Comparison of ENCODE assay signal across 8 cellular contexts in genomic region chr12:115916910-115917668, GRCh38.
DNase-seq lines count a peak whose midpoint lies in the region; ATAC-seq and TF ChIP-seq lines count a peak whose summit lies in the region.

No MANE protein-coding gene starts in this region.

- DNase-seq in GM10266 (ENCODE audit: extremely low spot score): peak; percentile 77
- peak; percentile 78 for DNase-seq in NCI-H748 (lab: John Stamatoyannopoulos, UW; ENCODE audit: unreplicated experiment)
- DNase-seq in activated T-cell treated with anti-CD3 and anti-CD28 coated beads, Interleukin-2, amount 50 U/mL, for 72 hours: peak; percentile 73 to 77
- peak; percentile 10 to 58 for DNase-seq in foreskin fibroblast
- peak; percentile 50 for DNase-seq in neuronal stem cell (ENCODE audit: low spot score)
- DNase-seq in suprapubic skin (ENCODE audit: low spot score in 2 of 2): peak; percentile 69 to 83

- H2BK120ac ChIP-seq in neuronal stem cell (ENCODE audit: low read depth, low read length): no peak overlapping the region

- no peaks in the 10 kb centered on the region for H3K36me3 Mint-ChIP-seq in activated T-cell treated with anti-CD3 and anti-CD28 coated beads, Interleukin-2, amount 50 U/mL, for 72 hours (ENCODE audit: insufficient read depth in 2 of 2)

- H3K36me3 ChIP-seq in neuronal stem cell (replicated peaks in 1 of 2; ENCODE audit: control insufficient read depth in 2 of 2, insufficient read depth in 2 of 2, low read length in 2 of 2) (no peaks in the 10 kb centered on the region), suprapubic skin (no peaks in the 10 kb centered on the region)

- H3K79me1 ChIP-seq in neuronal stem cell (ENCODE audit: low read depth, low read length): no peaks in the 10 kb centered on the region

- H3K4me2 ChIP-seq in neuronal stem cell (ENCODE audit: insufficient read depth, low read length, poor library complexity, severe bottlenecking): peak overlapping the region; percentile 60

- peaks cover 0 to 28% (median 9%) of the 10 kb centered on the region in 3 experiments for H3K27me3 ChIP-seq in neuronal stem cell (ENCODE audit: control insufficient read depth in 3 of 3, insufficient read depth in 3 of 3, low read depth in 1 of 3, low read length in 3 of 3)
- peaks cover 11% of the 10 kb centered on the region for H3K27me3 ChIP-seq in suprapubic skin

- H4K8ac ChIP-seq in neuronal stem cell (ENCODE audit: low read depth, low read length): no peak overlapping the region

- no peak overlapping the region for H2BK5ac ChIP-seq in neuronal stem cell (ENCODE audit: low read length)

- no peak overlapping the region for H3K14ac ChIP-seq in neuronal stem cell (ENCODE audit: low read length)

- peak overlapping the region; percentile 11 for H3K18ac ChIP-seq in neuronal stem cell (ENCODE audit: low read length)

- WGBS in neuronal stem cell (ENCODE audit: extremely low coverage in 2 of 2, insufficient read length in 2 of 2, insufficient replicate concordance in 1 of 2), 2 donors: no CpG with 5 or more reads among the region's 57 CpGs
- WGBS in suprapubic skin: 15% methylated on average over 39 of the region's 57 CpGs

- H2AFZ ChIP-seq in neuronal stem cell (ENCODE audit: low read length): peak overlapping the region; percentile 17

- no peak overlapping the region for H2AK5ac ChIP-seq in neuronal stem cell (ENCODE audit: low read depth, low read length)

- H3K9me3 ChIP-seq in neuronal stem cell (replicated peaks in 1 of 2; ENCODE audit: control insufficient read depth in 2 of 2, insufficient read depth in 1 of 2, low read depth in 1 of 2, low read length in 2 of 2) (peaks cover under 1 to 2% of the 10 kb centered on the region in 2 donors), suprapubic skin (no peaks in the 10 kb centered on the region)

- H3K27me3 Mint-ChIP-seq in activated T-cell treated with anti-CD3 and anti-CD28 coated beads, Interleukin-2, amount 50 U/mL, for 72 hours (ENCODE audit: low read depth): peaks cover 32% of the 10 kb centered on the region

- no peak overlapping the region for H3K27ac ChIP-seq in neuronal stem cell (replicated peaks; ENCODE audit: low read length)
- H3K27ac ChIP-seq in suprapubic skin: no peak overlapping the region

- TF ChIP-seq EP300 in suprapubic skin (IDR thresholded peaks at IDR 0.05): no peak

- no peak overlapping the region for H3K23ac ChIP-seq in neuronal stem cell (ENCODE audit: low read depth, low read length, poor library complexity)

- no peak overlapping the region for H2BK15ac ChIP-seq in neuronal stem cell (ENCODE audit: low read length)

- H3K27ac Mint-ChIP-seq in activated T-cell treated with anti-CD3 and anti-CD28 coated beads, Interleukin-2, amount 50 U/mL, for 72 hours: no peak overlapping the region

- H2BK12ac ChIP-seq in neuronal stem cell (ENCODE audit: low read length): no peak overlapping the region

- no peaks in the 10 kb centered on the region for H3K4me1 Mint-ChIP-seq in activated T-cell treated with anti-CD3 and anti-CD28 coated beads, Interleukin-2, amount 50 U/mL, for 72 hours (ENCODE audit: low read depth)

- H3K4me1 ChIP-seq in neuronal stem cell (ENCODE audit: control insufficient read depth in 2 of 2, insufficient read depth in 1 of 2, low read depth in 1 of 2, low read length in 2 of 2) (peaks cover 0 to 2% of the 10 kb centered on the region in 2 donors), suprapubic skin (peaks cover 5% of the 10 kb centered on the region)

- no peak for TF ChIP-seq POLR2A in suprapubic skin (IDR thresholded peaks at IDR 0.05)

- peak; percentile 96 for TF ChIP-seq CTCF in GM10266 (IDR thresholded peaks at IDR 0.05; ENCODE audit: control insufficient read depth, insufficient read depth, low read depth, missing control alignments)
- peak; percentile 84 for TF ChIP-seq CTCF in foreskin fibroblast (IDR thresholded peaks at IDR 0.05; ENCODE audit: low read depth, low read length)
- peak; percentile 91 to 92 for TF ChIP-seq CTCF in suprapubic skin (IDR thresholded peaks at IDR 0.05)

- no peak overlapping the region for H3K9ac ChIP-seq in neuronal stem cell (ENCODE audit: low read depth, low read length, poor library complexity)

- H4K91ac ChIP-seq in neuronal stem cell (ENCODE audit: low read depth, low read length, poor library complexity): no peak overlapping the region

- H3K4me3 Mint-ChIP-seq in activated T-cell treated with anti-CD3 and anti-CD28 coated beads, Interleukin-2, amount 50 U/mL, for 72 hours: no peak overlapping the region

- H3K4me3 ChIP-seq in foreskin fibroblast (ENCODE audit: low read depth in 1 of 2, low read length in 2 of 2): peak overlapping the region; percentile 27 to 29
- H3K4me3 ChIP-seq in neuronal stem cell (ENCODE audit: low read length in 2 of 2): peak overlapping the region in 1 of 2 donors; percentile 6
- peak overlapping the region; percentile 37 for H3K4me3 ChIP-seq in suprapubic skin

- H3K4ac ChIP-seq in neuronal stem cell (ENCODE audit: low read length): no peak overlapping the region

- peaks cover 0 to 1% of the 10 kb centered on the region in 2 donors for H3K9me3 Mint-ChIP-seq in activated T-cell treated with anti-CD3 and anti-CD28 coated beads, Interleukin-2, amount 50 U/mL, for 72 hours

- ATAC-seq in HG03066 (IDR thresholded peaks at IDR 0.05; ENCODE audit: low read depth, unreplicated experiment) (peak; percentile 65), HG03378 (IDR thresholded peaks at IDR 0.05; ENCODE audit: unreplicated experiment) (no peak)
- ATAC-seq in activated T-cell treated with anti-CD3 and anti-CD28 coated beads, Interleukin-2, amount 50 U/mL, for 72 hours (replicated peaks in 1 of 2): peak; percentile 72 to 76
